22 cellular contexts compared by ENCODE assay signal in genomic region chr7:54394877-54395276, GRCh38.
DNase-seq lines count a peak whose midpoint lies in the region; TF ChIP-seq lines count a peak whose summit lies in the region.
"Had no signal": no experiment of that assay in that cellular context is flagged by ENCODE, and none has a peak within 500 bp of the region (broad histone marks: within the 10 kb centered on the region; RNA-seq: fewer than 3 reads in every experiment).

No MANE protein-coding gene starts in this region.

- H3K36me3 ChIP-seq in Karpas-422 (ENCODE audit: insufficient read depth, low read length) = no peaks in the 10 kb centered on the region
- H3K36me3 ChIP-seq: cardiac muscle cell, neutrophil, Peyer's patch, right atrium auricular region, suprapubic skin had no signal

- no peak overlapping the region for H2BK5ac ChIP-seq in H9 (ENCODE audit: insufficient read length, low read length)

- no peaks in the 10 kb centered on the region for H3K36me3 Mint-ChIP-seq in activated CD4-positive, alpha-beta T cell treated with anti-CD3 and anti-CD28 coated beads, Interleukin-2, amount 10 ng/mL, durations not matched to agents 24 days and 14 days (ENCODE audit: low read depth)
- H3K36me3 Mint-ChIP-seq in mesothelial cell of epicardium (no peaks in the 10 kb centered on the region), H9 (ENCODE audit: insufficient read depth in 1 of 3, low read depth in 3 of 3) (peaks cover 0 to 8% (median 2%) of the 10 kb centered on the region in 3 experiments; a peak in 5 of 7 replicates)
- no peaks in the 10 kb centered on the region for H3K36me3 Mint-ChIP-seq in activated T-cell treated with anti-CD3 and anti-CD28 coated beads, Interleukin-2, amount 50 U/mL, for 24 hours (ENCODE audit: low read depth)
- H3K36me3 Mint-ChIP-seq: activated naive CD8-positive, alpha-beta T cell treated with anti-CD3 and anti-CD28 coated beads for 36 hours had no signal

- H3K27ac Mint-ChIP-seq in activated CD4-positive, alpha-beta T cell treated with anti-CD3 and anti-CD28 coated beads, Interleukin-2, amount 10 ng/mL, durations not matched to agents 24 days and 14 days = no peak overlapping the region
- H3K27ac Mint-ChIP-seq in mesothelial cell of epicardium (peak overlapping the region; percentile 47), H9 (no peak overlapping the region)
- H3K27ac Mint-ChIP-seq in activated T-cell treated with anti-CD3 and anti-CD28 coated beads, Interleukin-2, amount 50 U/mL, for 24 hours = no peak overlapping the region
- H3K27ac Mint-ChIP-seq: activated B cell treated with CpG ODN at 0.5 μM for 24 hours; activated naive CD8-positive, alpha-beta T cell treated with anti-CD3 and anti-CD28 coated beads for 36 hours; B cell; T-helper 1 cell treated with Interleukin-12 subunit alpha and Interleukin-12 subunit beta and Interleukin-4 antibody, amounts not matched to agents 30 μg/mL and 1 μg/mL, for 36 hours had no signal

- H3K9me3 ChIP-seq in Karpas-422 (ENCODE audit: low read length) = no peaks in the 10 kb centered on the region
- no peaks in the 10 kb centered on the region for H3K9me3 ChIP-seq in H9 (ENCODE audit: control insufficient read depth, low read depth, low read length)
- H3K9me3 ChIP-seq: neutrophil, Peyer's patch, right atrium auricular region, suprapubic skin had no signal

- H3K79me1 ChIP-seq in H9 (ENCODE audit: insufficient read depth, low read depth, low read length, poor library complexity, severe bottlenecking) = no peaks in the 10 kb centered on the region

- no peak overlapping the region for H2BK12ac ChIP-seq in H9 (ENCODE audit: insufficient read length, low read depth, low read length)

- no peak overlapping the region for H3K18ac ChIP-seq in H9 (ENCODE audit: insufficient read length, low read depth, low read length)

- peak; percentile 60 for DNase-seq in activated CD4-positive, alpha-beta T cell treated with anti-CD3 and anti-CD28 coated beads, Interleukin-2, amount 10 ng/mL, durations not matched to agents 24 days and 14 days
- no peak for DNase-seq in activated CD4-positive, alpha-beta T cell treated with anti-CD3 and anti-CD28 coated beads, Interleukin-2, amount 50 U/mL, for 1 hour
- DNase-seq in LNCaP clone FGC (ENCODE audit: low read depth) (peak; percentile 68), NOMO-1 treated with DMSO at 0.1 percent for 48 hours (lab: John Stamatoyannopoulos, UW; ENCODE audit: unreplicated experiment) (peak; percentile 56), mesothelial cell of epicardium (ENCODE audit: low spot score in 2 of 2, unreplicated experiment in 2 of 2) (no peak), Karpas-422 (no peak), H9 (no peak)
- DNase-seq in activated T-cell treated with anti-CD3 and anti-CD28 coated beads, Interleukin-2, amount 50 U/mL, for 24 hours = no peak
- DNase-seq: activated B cell treated with CpG ODN at 0.5 μM for 24 hours; activated naive CD8-positive, alpha-beta T cell treated with anti-CD3 and anti-CD28 coated beads for 36 hours; GM23248; hippocampal formation; kidney glomerular epithelial cell; midbrain; NCI-H2227 treated with DMSO at 0.1 percent for 48 hours; Peyer's patch had no signal

- no peak overlapping the region for H3K23ac ChIP-seq in H9 (ENCODE audit: insufficient read length, low read depth, low read length)

- H3K9me3 Mint-ChIP-seq in activated CD4-positive, alpha-beta T cell treated with anti-CD3 and anti-CD28 coated beads, Interleukin-2, amount 10 ng/mL, durations not matched to agents 24 days and 14 days = no peaks in the 10 kb centered on the region
- peaks cover 6% of the 10 kb centered on the region for H3K9me3 Mint-ChIP-seq in mesothelial cell of epicardium
- peaks cover 13% of the 10 kb centered on the region for H3K9me3 Mint-ChIP-seq in activated T-cell treated with anti-CD3 and anti-CD28 coated beads, Interleukin-2, amount 50 U/mL, for 24 hours
- H3K9me3 Mint-ChIP-seq in H9 = peaks cover 9 to 14% of the 10 kb centered on the region in 2 experiments
- H3K9me3 Mint-ChIP-seq: T-helper 1 cell treated with Interleukin-12 subunit alpha and Interleukin-12 subunit beta and Interleukin-4 antibody, amounts not matched to agents 30 μg/mL and 1 μg/mL, for 36 hours had no signal

- H3K9ac ChIP-seq in Karpas-422 (ENCODE audit: low read length) = no peak overlapping the region
- no peak overlapping the region for H3K9ac ChIP-seq in H9 (ENCODE audit: extremely low read depth, insufficient read length, low read length)
- H3K9ac ChIP-seq: GM23248 had no signal

- H3K23me2 ChIP-seq in H9 (ENCODE audit: insufficient read length, low read depth, low read length, poor library complexity, severe bottlenecking) = no peaks in the 10 kb centered on the region

- no peak overlapping the region for H2BK20ac ChIP-seq in H9 (ENCODE audit: low read depth, low read length, poor library complexity, severe bottlenecking)

- no peak overlapping the region for H3K4me3 Mint-ChIP-seq in activated CD4-positive, alpha-beta T cell treated with anti-CD3 and anti-CD28 coated beads, Interleukin-2, amount 10 ng/mL, durations not matched to agents 24 days and 14 days
- H3K4me3 Mint-ChIP-seq in mesothelial cell of epicardium (no peak overlapping the region), H9 (no peak overlapping the region)
- H3K4me3 Mint-ChIP-seq in activated T-cell treated with anti-CD3 and anti-CD28 coated beads, Interleukin-2, amount 50 U/mL, for 24 hours = no peak overlapping the region
- H3K4me3 Mint-ChIP-seq: activated B cell treated with CpG ODN at 0.5 μM for 24 hours; activated naive CD8-positive, alpha-beta T cell treated with anti-CD3 and anti-CD28 coated beads for 36 hours; B cell; T-helper 1 cell treated with Interleukin-12 subunit alpha and Interleukin-12 subunit beta and Interleukin-4 antibody, amounts not matched to agents 30 μg/mL and 1 μg/mL, for 36 hours had no signal

- H3K4me3 ChIP-seq in LNCaP clone FGC (ENCODE audit: low read depth, low read length) (no peak overlapping the region), Karpas-422 (ENCODE audit: low read length) (no peak overlapping the region)
- H3K4me3 ChIP-seq: cardiac muscle cell, GM23248, Peyer's patch, right atrium auricular region, suprapubic skin had no signal

- H2BK15ac ChIP-seq in H9 (ENCODE audit: low read depth, low read length) = no peak overlapping the region

- H3K27ac ChIP-seq in Karpas-422 (ENCODE audit: low read length) (no peak overlapping the region), H9 (ENCODE audit: insufficient read length, low read depth, low read length) (no peak overlapping the region)
- H3K27ac ChIP-seq: cardiac muscle cell, GM23248, neutrophil, Peyer's patch, right atrium auricular region, suprapubic skin had no signal

- no CpG with 5 or more reads among the region's 3 CpGs for WGBS in H9 (ENCODE audit: extremely low coverage, insufficient read length, low lambda C conversion rate)

- no peak overlapping the region for H4K5ac ChIP-seq in H9 (ENCODE audit: insufficient read length, low read depth, low read length)

- no peak overlapping the region for H3T11ph ChIP-seq in H9 (ENCODE audit: low read length)

- no peaks in the 10 kb centered on the region for H3K4me1 Mint-ChIP-seq in activated CD4-positive, alpha-beta T cell treated with anti-CD3 and anti-CD28 coated beads, Interleukin-2, amount 10 ng/mL, durations not matched to agents 24 days and 14 days
- peaks cover 5% of the 10 kb centered on the region for H3K4me1 Mint-ChIP-seq in mesothelial cell of epicardium
- no peaks in the 10 kb centered on the region for H3K4me1 Mint-ChIP-seq in activated T-cell treated with anti-CD3 and anti-CD28 coated beads, Interleukin-2, amount 50 U/mL, for 24 hours (ENCODE audit: low read depth)
- H3K4me1 Mint-ChIP-seq in H9 = peaks cover 0 to 2% of the 10 kb centered on the region in 2 experiments; a peak in 2 of 4 replicates
- H3K4me1 Mint-ChIP-seq: activated B cell treated with CpG ODN at 0.5 μM for 24 hours; activated naive CD8-positive, alpha-beta T cell treated with anti-CD3 and anti-CD28 coated beads for 36 hours; B cell had no signal

- no peaks in the 10 kb centered on the region for H3K79me2 ChIP-seq in Karpas-422 (ENCODE audit: low read length)
- no peaks in the 10 kb centered on the region for H3K79me2 ChIP-seq in H9 (ENCODE audit: insufficient read depth, low read length)

- H3K4me1 ChIP-seq in Karpas-422 (ENCODE audit: low read length) (no peaks in the 10 kb centered on the region), H9 (ENCODE audit: insufficient read depth, low read length) (no peaks in the 10 kb centered on the region)
- H3K4me1 ChIP-seq: Peyer's patch, right atrium auricular region, suprapubic skin had no signal

- H3K27me3 ChIP-seq in Karpas-422 (ENCODE audit: low read length) (no peaks in the 10 kb centered on the region), H9 (ENCODE audit: insufficient read depth, low read length) (no peaks in the 10 kb centered on the region)
- H3K27me3 ChIP-seq: cardiac muscle cell, neutrophil, Peyer's patch, right atrium auricular region, suprapubic skin had no signal

- H3K56ac ChIP-seq in H9 (ENCODE audit: insufficient read length, low read depth, low read length) = no peak overlapping the region

- no peak overlapping the region for H3K14ac ChIP-seq in H9 (ENCODE audit: insufficient read depth, low read length)

- H2AFZ ChIP-seq in Karpas-422 (ENCODE audit: low read length) = no peak overlapping the region
- H2AFZ ChIP-seq in H9 (ENCODE audit: low read length) = no peak overlapping the region
- H2AFZ ChIP-seq: GM23248 had no signal

- H3K9me2 ChIP-seq in Karpas-422 (replicated peaks; ENCODE audit: insufficient read depth, low read length) = no peaks in the 10 kb centered on the region

- no peak overlapping the region for H3K4ac ChIP-seq in H9 (ENCODE audit: low read depth, low read length)

- H3K27me3 Mint-ChIP-seq in activated CD4-positive, alpha-beta T cell treated with anti-CD3 and anti-CD28 coated beads, Interleukin-2, amount 10 ng/mL, durations not matched to agents 24 days and 14 days = no peaks in the 10 kb centered on the region
- H3K27me3 Mint-ChIP-seq in mesothelial cell of epicardium (ENCODE audit: low read depth) (no peaks in the 10 kb centered on the region), H9 (ENCODE audit: low read depth) (no peaks in the 10 kb centered on the region; the same call in 1 of the 2 replicates)
- no peaks in the 10 kb centered on the region for H3K27me3 Mint-ChIP-seq in activated T-cell treated with anti-CD3 and anti-CD28 coated beads, Interleukin-2, amount 50 U/mL, for 24 hours
- H3K27me3 Mint-ChIP-seq: activated B cell treated with CpG ODN at 0.5 μM for 24 hours; activated naive CD8-positive, alpha-beta T cell treated with anti-CD3 and anti-CD28 coated beads for 36 hours; B cell had no signal

- H2BK120ac ChIP-seq in H9 (ENCODE audit: low read depth, low read length, poor library complexity, severe bottlenecking) = no peak overlapping the region

- no peak overlapping the region for H4K91ac ChIP-seq in H9 (ENCODE audit: insufficient read length, low read depth, low read length)

- no peak for TF ChIP-seq CTCF in LNCaP clone FGC (IDR thresholded peaks at IDR 0.05; ENCODE audit: control insufficient read depth, extremely low read depth, insufficient read depth)
- no peak for TF ChIP-seq CTCF in mesothelial cell of epicardium (IDR thresholded peaks at IDR 0.05; ENCODE audit: unreplicated experiment)
- no peak for TF ChIP-seq CTCF in H9 (conservative IDR thresholded peaks at IDR 0.05)

- H3K4me2 ChIP-seq in Karpas-422 (ENCODE audit: low read depth, low read length, poor library complexity, severe bottlenecking) (no peak overlapping the region), H9 (ENCODE audit: insufficient read depth, insufficient read length, low read length) (no peak overlapping the region)

- H4K8ac ChIP-seq in H9 (replicated peaks; ENCODE audit: insufficient read length, low read depth, low read length) = no peak overlapping the region

- H4K20me1 ChIP-seq in Karpas-422 (ENCODE audit: insufficient read depth, low read depth, low read length) (no peaks in the 10 kb centered on the region), H9 (ENCODE audit: control insufficient read depth, insufficient read depth, insufficient read length) (no peaks in the 10 kb centered on the region)

- intact Hi-C loops in activated CD4-positive, alpha-beta T cell treated with anti-CD3 and anti-CD28 coated beads, Interleukin-2, amount 10 ng/mL, durations not matched to agents 24 days and 14 days (cut with micrococcal nuclease) = no loop called here

- H2AK5ac ChIP-seq in H9 (ENCODE audit: insufficient read length, low read length) = no peak overlapping the region

Comparison
In these comparisons a context has a peak if more than half of its experiments do, and no peak if none do; other contexts are left out.
1. DNase-seq: peak in activated CD4-positive, alpha-beta T cell treated with anti-CD3 and anti-CD28 coated beads, Interleukin-2, amount 10 ng/mL, durations not matched to agents 24 days and 14 days (single experiment), LNCaP clone FGC (single experiment) and NOMO-1 treated with DMSO at 0.1 percent for 48 hours (single experiment); none in activated CD4-positive, alpha-beta T cell treated with anti-CD3 and anti-CD28 coated beads, Interleukin-2, amount 50 U/mL, for 1 hour (single experiment), mesothelial cell of epicardium (0 of 2), activated T-cell treated with anti-CD3 and anti-CD28 coated beads, Interleukin-2, amount 50 U/mL, for 24 hours (single experiment), Karpas-422 (single experiment) and H9 (single experiment).